In the genomic region with DNA sequence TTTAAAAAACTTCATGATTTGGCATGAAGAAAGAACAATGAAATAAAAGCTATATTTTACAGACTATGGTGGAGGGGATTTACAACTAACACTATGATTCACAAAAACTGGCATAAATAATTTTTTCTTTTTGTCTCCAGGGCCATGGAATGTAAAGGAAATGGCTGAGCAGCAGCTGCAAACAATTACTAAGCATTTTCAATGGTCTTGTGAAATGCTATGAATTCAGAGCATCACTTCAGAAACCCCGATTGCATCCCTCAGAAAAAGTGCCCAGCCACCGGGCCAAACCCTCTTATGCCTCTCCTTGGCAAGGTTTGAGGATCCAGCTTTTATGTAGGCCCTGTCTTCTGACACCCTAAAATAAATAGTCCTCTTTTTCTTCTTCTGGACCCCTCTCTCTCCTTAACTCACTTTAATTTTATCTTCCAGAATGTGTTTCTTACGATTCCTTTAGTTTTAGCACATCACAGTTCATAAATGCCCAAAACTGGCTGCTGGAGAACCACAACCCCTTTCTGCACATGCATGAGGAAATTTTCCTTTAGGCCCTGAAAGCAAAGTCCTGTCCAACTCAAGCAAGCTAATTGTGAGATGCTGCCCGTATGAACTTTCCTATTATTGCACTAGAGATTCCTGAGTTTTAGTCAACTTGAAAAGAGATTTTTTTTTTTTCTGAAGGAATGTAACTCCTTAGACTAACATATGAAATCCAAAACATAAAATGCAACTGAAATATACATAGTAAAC, we compare ENCODE assay signal across 15 cellular contexts. TPM values are rescaled to one million over a fixed set of nuclear protein-coding genes. Genes with fewer than 3 reads are reported as not detected.
A peak's percentile ranks its signal among the peaks of the same experiment; 100 is the strongest.
DNase-seq lines count a peak whose midpoint lies in the region; TF ChIP-seq lines count a peak whose summit lies in the region.
"Had no signal": no experiment of that assay in that cellular context is flagged by ENCODE, and none has a peak within 500 bp of the region (broad histone marks: within the 10 kb centered on the region; RNA-seq: fewer than 3 reads in every experiment).

No MANE protein-coding gene starts in this region.

- intact Hi-C loops in A673 (cut with micrococcal nuclease; ENCODE audit: unreplicated experiment) = no loop called here

- no peaks in the 10 kb centered on the region for H3K36me3 ChIP-seq in A673 (ENCODE audit: insufficient read depth, low read length, poor library complexity, severe bottlenecking)

- peak overlapping the region; percentile 65 for H3K27ac ChIP-seq in A673 (ENCODE audit: low read depth, low read length, poor library complexity, severe bottlenecking)

- peaks cover 45% of the 10 kb centered on the region for H3K4me1 ChIP-seq in A673 (ENCODE audit: insufficient read depth, low read length, poor library complexity, severe bottlenecking)

- TF ChIP-seq CTCF in A673 (conservative IDR thresholded peaks at IDR 0.05; ENCODE audit: low read depth, low read length) = no peak
- TF ChIP-seq CTCF in HFF-Myc (IDR thresholded peaks at IDR 0.05; ENCODE audit: low read depth, low read length, missing control alignments) = no peak
- TF ChIP-seq CTCF in astrocyte of the spinal cord (IDR thresholded peaks at IDR 0.05; ENCODE audit: low read depth, low read length) = no peak
- TF ChIP-seq CTCF in GM13977 (IDR thresholded peaks at IDR 0.05; ENCODE audit: extremely low read depth, insufficient read depth, missing control alignments) = no peak

- no TSS peak for BruUV-seq in A673 (replicated peaks; lab: Mats Ljungman, UMichigan)

- H3K9me3 ChIP-seq in A673 (ENCODE audit: low read depth, low read length, poor library complexity, severe bottlenecking) = no peaks in the 10 kb centered on the region
- H3K9me3 ChIP-seq: A549 had no signal

- in situ Hi-C loops in astrocyte of the spinal cord (cut with HindIII; ENCODE audit: low sequenced_read_pairs) = no loop called here
- in situ Hi-C loops in GM13977 (cut with MboI; ENCODE audit: low pct_unique_long_range_greater_than_20kb, low sequenced_read_pairs, unreplicated experiment) = no loop called here

- CTCF ChIA-PET in A673 (lab: Charles Lee) = interaction anchor here (1.0 kb wide), 2 partner anchors 13 to 50 kb away, joined by 3 read pairs; no protein-coding TSS in a partner anchor

- DNase-seq in A673 (ENCODE audit: low spot score) (peak; percentile 80), HFF-Myc (ENCODE audit: extremely low read depth, low read depth) (peak; percentile 46), astrocyte of the spinal cord (ENCODE audit: low read depth, low spot score) (peak; percentile 75), iris pigment epithelial cell (ENCODE audit: low read depth) (peak; percentile 90), NCI-H2029 treated with DMSO at 0.1 percent for 48 hours (lab: John Stamatoyannopoulos, UW) (no peak), activated gamma-delta T cell treated with Interleukin-2 at 50 U/mL for 16 hours (no peak), GM13977 (ENCODE audit: low spot score) (no peak)
- no peak for DNase-seq in stimulated activated naive CD4-positive, alpha-beta T cell (lab: John Stamatoyannopoulos, UW)
- DNase-seq: activated CD4-positive, CD25-positive, alpha-beta regulatory T cell; activated CD8-positive, alpha-beta memory T cell treated with anti-CD3 and anti-CD28 coated beads, Interleukin-2, amount 50 U/mL, for 48 hours; Calu3; foreskin melanocyte; NCI-H2171 treated with DMSO at 0.1 percent for 48 hours; occipital lobe had no signal

- POLR2A ChIA-PET in A673 (lab: Charles Lee; ENCODE audit: low non-redundant PET) = no interaction called here

- no peaks in the 10 kb centered on the region for H3K27me3 ChIP-seq in A673 (replicated peaks; ENCODE audit: insufficient read depth, low read depth, low read length, poor library complexity)

- H3K4me3 ChIP-seq in A673 (ENCODE audit: low read depth, low read length, poor library complexity, severe bottlenecking) = no peak overlapping the region
- H3K4me3 ChIP-seq in HFF-Myc (replicated peaks; ENCODE audit: low read depth, low read length) = no peak overlapping the region
- H3K4me3 ChIP-seq in astrocyte of the spinal cord (ENCODE audit: low read depth, low read length) = no peak overlapping the region
- H3K4me3 ChIP-seq: A549 had no signal

RNA-seq across cellular contexts. Expression of gene DAB2, which starts 51.9 kb away (rescaled TPM):
- 27.7 and 30.1 TPM in 2 replicates for total RNA-seq in A673 (2021)

Comparison
In these comparisons a context has a peak if more than half of its experiments do, and no peak if none do; other contexts are left out.
1. DNase-seq: peak in A673 (single experiment), HFF-Myc (single experiment), astrocyte of the spinal cord (single experiment) and iris pigment epithelial cell (single experiment); none in NCI-H2029 treated with DMSO at 0.1 percent for 48 hours (single experiment), activated gamma-delta T cell treated with Interleukin-2 at 50 U/mL for 16 hours (single experiment), GM13977 (single experiment) and stimulated activated naive CD4-positive, alpha-beta T cell (0 of 6).